ENCODE assay signal across 8 cellular contexts in the genomic region with DNA sequence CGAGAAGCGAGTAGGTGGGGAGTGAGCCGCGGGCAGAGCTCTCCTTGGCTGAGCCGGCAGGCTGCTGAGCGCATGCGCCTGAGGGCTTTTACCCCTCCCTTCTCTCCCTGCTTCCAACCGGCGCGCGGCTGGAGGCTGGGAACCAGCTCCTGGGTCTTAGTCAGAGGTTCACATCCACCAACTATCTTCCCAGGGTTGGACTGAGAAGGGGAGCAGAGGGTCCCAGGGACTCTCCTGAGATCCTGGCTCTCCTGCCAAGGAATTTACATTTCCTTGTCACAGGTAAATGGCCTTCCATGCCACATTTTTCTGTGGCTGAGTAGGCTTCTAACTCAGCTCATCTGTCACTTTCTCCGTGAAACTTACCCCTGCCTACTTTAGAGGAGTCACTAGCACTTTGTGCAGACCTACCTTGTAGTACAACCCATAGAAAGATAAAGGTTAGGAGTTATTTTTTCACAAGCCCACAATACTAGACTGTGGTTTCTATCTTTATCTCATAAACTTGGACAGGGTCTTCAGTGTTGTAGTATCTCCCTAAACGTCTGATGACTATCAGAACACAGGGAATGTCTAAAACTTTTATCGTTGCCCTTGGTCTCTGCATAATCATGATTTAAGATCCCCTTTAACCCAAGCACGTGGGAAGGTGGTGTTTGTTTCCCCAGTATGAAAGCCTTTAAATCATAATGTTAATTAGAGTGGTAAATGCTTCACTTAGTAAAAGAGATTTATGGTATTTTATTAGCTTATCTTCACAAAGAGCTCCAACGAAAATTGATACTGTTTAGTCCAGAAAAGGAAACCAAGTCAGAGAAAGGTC. TPM values are rescaled to one million over a fixed set of nuclear protein-coding genes. Genes with fewer than 3 reads are reported as not detected.
DNase-seq lines count a peak whose midpoint lies in the region; ATAC-seq and TF ChIP-seq lines count a peak whose summit lies in the region.

No MANE protein-coding gene starts in this region.

- H3K9me3 ChIP-seq in mucosa of descending colon, result no peaks in the 10 kb centered on the region

- H3K4me1 ChIP-seq in mucosa of descending colon (ENCODE audit: low read depth), result peaks cover 28% of the 10 kb centered on the region

- no peaks in the 10 kb centered on the region for H3K36me3 ChIP-seq in mucosa of descending colon (ENCODE audit: low read depth)

- DNase-seq in EH (ENCODE audit: low read depth), result peak; percentile 99
- peak; percentile 95 for DNase-seq in NCI-H460 (ENCODE audit: extremely low read depth, low read depth)
- DNase-seq in choroid plexus epithelial cell (ENCODE audit: low read depth), result no peak
- no peak for DNase-seq in mucosa of descending colon
- no peak for DNase-seq in cortex of kidney (lab: John Stamatoyannopoulos, UW)
- DNase-seq in NCI-H2029 treated with DMSO at 0.1 percent for 48 hours (lab: John Stamatoyannopoulos, UW), result no peak
- DNase-seq in ecto neural progenitor cell (ENCODE audit: low spot score), result no peak

- TF ChIP-seq CTCF in choroid plexus epithelial cell (conservative IDR thresholded peaks at IDR 0.05; ENCODE audit: low read depth, low read length), result no peak
- TF ChIP-seq CTCF in mucosa of descending colon (IDR thresholded peaks at IDR 0.05), result no peak

- H3K4me3 ChIP-seq in choroid plexus epithelial cell (ENCODE audit: low read depth, low read length), result peak overlapping the region; percentile 75
- H3K4me3 ChIP-seq in mucosa of descending colon, result peak overlapping the region; percentile 48

- intact Hi-C loops in mucosa of descending colon (cut with DNase I, micrococcal nuclease), result loop anchor here in 1 of 2 donors (10.0 kb wide), 1 partner anchor 98 kb away; no protein-coding TSS in a partner anchor

- peak; percentile 1 for ATAC-seq in GM21390 (IDR thresholded peaks at IDR 0.05; ENCODE audit: unreplicated experiment)
- no peak for ATAC-seq in mucosa of descending colon

RNA-seq across cellular contexts. Expression of a gene that starts 0.6 kb away (rescaled TPM):
- total RNA-seq in NCI-H460 (2014; rRNA removed; shearing (Covaris generic)), result 43.1 and 48.7 TPM in 2 replicates
- 9.2 and 24.4 TPM in 2 replicates for polyA plus RNA-seq in NCI-H460 (2014; cell fraction: nucleus; rRNA removed)
- total RNA-seq in mucosa of descending colon, result 10 to 100 TPM; 33.1 to 56.1 (median 44.1) TPM

Comparison
In these comparisons a context has a peak if more than half of its experiments do, and no peak if none do; other contexts are left out.
1. DNase-seq: peak in EH (single experiment) and NCI-H460 (single experiment); none in choroid plexus epithelial cell (single experiment), mucosa of descending colon (0 of 3), cortex of kidney (single experiment), NCI-H2029 treated with DMSO at 0.1 percent for 48 hours (single experiment) and ecto neural progenitor cell (single experiment).